ENCODE assay signal across 16 cellular contexts in genomic region chr14:89629383-89629782, GRCh38.
DNase-seq lines count a peak whose midpoint lies in the region; ATAC-seq and FAIRE-seq lines count a peak whose summit lies in the region.
"Had no signal": no experiment of that assay in that cellular context is flagged by ENCODE, and none has a peak within 500 bp of the region (broad histone marks: within the 10 kb centered on the region; RNA-seq: fewer than 3 reads in every experiment).

No MANE protein-coding gene starts in this region.

- no peak overlapping the region for H3K9ac ChIP-seq in Karpas-422 (ENCODE audit: low read length)

- H3K4me1 Mint-ChIP-seq in activated naive CD8-positive, alpha-beta T cell treated with anti-CD3 and anti-CD28 coated beads for 36 hours, result peaks cover 65% of the 10 kb centered on the region
- H3K4me1 Mint-ChIP-seq in naive thymus-derived CD4-positive, alpha-beta T cell, result peaks cover 24 to 67% (median 52%) of the 10 kb centered on the region in 7 donors

- H3K27me3 ChIP-seq in naive thymus-derived CD4-positive, alpha-beta T cell (ENCODE audit: control insufficient read depth in 2 of 2, insufficient read depth in 2 of 2, low read length in 2 of 2), result no peaks in the 10 kb centered on the region
- no peaks in the 10 kb centered on the region for H3K27me3 ChIP-seq in Karpas-422 (ENCODE audit: low read length)
- H3K27me3 ChIP-seq: pancreas, thyroid gland had no signal

- peaks cover 49% of the 10 kb centered on the region for H3K36me3 Mint-ChIP-seq in activated naive CD8-positive, alpha-beta T cell treated with anti-CD3 and anti-CD28 coated beads for 36 hours
- H3K36me3 Mint-ChIP-seq in naive thymus-derived CD4-positive, alpha-beta T cell, result peaks cover 0 to 41% (median 0%) of the 10 kb centered on the region in 5 donors

- H3K9me3 Mint-ChIP-seq in activated naive CD8-positive, alpha-beta T cell treated with anti-CD3 and anti-CD28 coated beads for 36 hours, result peaks cover 39% of the 10 kb centered on the region
- H3K9me3 Mint-ChIP-seq in naive thymus-derived CD4-positive, alpha-beta T cell, result peaks cover 0 to 30% (median 2%) of the 10 kb centered on the region in 11 donors

- no peak overlapping the region for H3K27ac ChIP-seq in naive thymus-derived CD4-positive, alpha-beta T cell (ENCODE audit: low read depth, low read length)
- no peak overlapping the region for H3K27ac ChIP-seq in Karpas-422 (ENCODE audit: low read length)
- H3K27ac ChIP-seq: pancreas, thyroid gland, VCaP had no signal

- ATAC-seq in naive thymus-derived CD4-positive, alpha-beta T cell, result no peak
- ATAC-seq: left colon, mucosa of descending colon, pancreas had no signal

- CTCF ChIA-PET in naive thymus-derived CD4-positive, alpha-beta T cell (lab: Charles Lee), result interaction anchor here (1.0 kb wide), 1 partner anchor 67 kb away, joined by 3 read pairs; no protein-coding TSS in a partner anchor

- H3K9me2 ChIP-seq in Karpas-422 (replicated peaks; ENCODE audit: insufficient read depth, low read length), result no peaks in the 10 kb centered on the region

- H3K4me2 ChIP-seq in Karpas-422 (ENCODE audit: low read depth, low read length, poor library complexity, severe bottlenecking), result no peak overlapping the region

- peak; percentile 16 for FAIRE-seq in HTR-8/SVneo (lab: Jason Lieb, UNC)
- FAIRE-seq: pancreas had no signal

- no peaks in the 10 kb centered on the region for H3K27me3 Mint-ChIP-seq in activated naive CD8-positive, alpha-beta T cell treated with anti-CD3 and anti-CD28 coated beads for 36 hours
- no peaks in the 10 kb centered on the region for H3K27me3 Mint-ChIP-seq in naive thymus-derived CD4-positive, alpha-beta T cell

- H3K4me1 ChIP-seq in naive thymus-derived CD4-positive, alpha-beta T cell (ENCODE audit: control insufficient read depth in 2 of 2, insufficient read depth in 2 of 2, low read length in 2 of 2), result peaks cover 18 to 22% of the 10 kb centered on the region in 2 donors
- no peaks in the 10 kb centered on the region for H3K4me1 ChIP-seq in Karpas-422 (ENCODE audit: low read length)
- H3K4me1 ChIP-seq: pancreas had no signal

- POLR2A ChIA-PET in naive thymus-derived CD4-positive, alpha-beta T cell (lab: Charles Lee), result interaction anchor here (0.6 to 3.3 kb wide), 4 partner anchors 9 to 52 kb away, joined by 3 to 35 read pairs (median 14); no protein-coding TSS in a partner anchor

- H4K20me1 ChIP-seq in Karpas-422 (ENCODE audit: insufficient read depth, low read depth, low read length), result no peaks in the 10 kb centered on the region

- no peaks in the 10 kb centered on the region for H3K79me2 ChIP-seq in Karpas-422 (ENCODE audit: low read length)

- intact Hi-C loops in naive thymus-derived CD4-positive, alpha-beta T cell (cut with micrococcal nuclease), result no loop called here

- no peak overlapping the region for H2AFZ ChIP-seq in Karpas-422 (ENCODE audit: low read length)

- H3K27ac Mint-ChIP-seq in activated naive CD8-positive, alpha-beta T cell treated with anti-CD3 and anti-CD28 coated beads for 36 hours, result peak overlapping the region; percentile 72
- peak overlapping the region; percentile 45 to 87 (median 79) for H3K27ac Mint-ChIP-seq in naive thymus-derived CD4-positive, alpha-beta T cell

- no peak overlapping the region for H3K4me3 ChIP-seq in naive thymus-derived CD4-positive, alpha-beta T cell (ENCODE audit: low read length)
- H3K4me3 ChIP-seq in Karpas-422 (ENCODE audit: low read length), result no peak overlapping the region
- H3K4me3 ChIP-seq: mucosa of descending colon, pancreas, thyroid gland had no signal

- DNase-seq in D341Med (ENCODE audit: low spot score), result peak; percentile 46
- no peak for DNase-seq in HTR-8/SVneo (ENCODE audit: insufficient read length, low spot score)
- no peak for DNase-seq in activated naive CD8-positive, alpha-beta T cell treated with anti-CD3 and anti-CD28 coated beads for 36 hours
- no peak for DNase-seq in naive thymus-derived CD4-positive, alpha-beta T cell
- DNase-seq in ecto neural progenitor cell (ENCODE audit: low spot score), result no peak
- DNase-seq in Karpas-422, result no peak
- no peak for DNase-seq in NCI-H526 (lab: John Stamatoyannopoulos, UW)
- DNase-seq: central memory CD4-positive, alpha-beta T cell; hypothalamus; left colon; mucosa of descending colon; NCI-H1048; pancreas; stimulated activated CD4-positive, alpha-beta T cell treated with anti-CD3 and anti-CD28 coated beads, Interleukin-4, amount 100 ng/mL, for 4 hours; thyroid gland had no signal

- no peaks in the 10 kb centered on the region for H3K9me3 ChIP-seq in naive thymus-derived CD4-positive, alpha-beta T cell (ENCODE audit: control insufficient read depth in 2 of 3, low read length in 3 of 3)
- H3K9me3 ChIP-seq in Karpas-422 (ENCODE audit: low read length), result no peaks in the 10 kb centered on the region
- H3K9me3 ChIP-seq: mucosa of descending colon, pancreas, thyroid gland had no signal

- no peaks in the 10 kb centered on the region for H3K36me3 ChIP-seq in naive thymus-derived CD4-positive, alpha-beta T cell (ENCODE audit: control insufficient read depth in 2 of 3, insufficient read depth in 3 of 3, low read length in 3 of 3)
- H3K36me3 ChIP-seq in Karpas-422 (ENCODE audit: insufficient read depth, low read length), result no peaks in the 10 kb centered on the region
- H3K36me3 ChIP-seq: pancreas, thyroid gland had no signal

- H3K4me3 Mint-ChIP-seq in activated naive CD8-positive, alpha-beta T cell treated with anti-CD3 and anti-CD28 coated beads for 36 hours, result no peak overlapping the region
- H3K4me3 Mint-ChIP-seq in naive thymus-derived CD4-positive, alpha-beta T cell, result peak overlapping the region in 6 of 10 donors; percentile 26 to 69 (median 38)
